ENCODE assay signal across 8 cellular contexts in the genomic region with DNA sequence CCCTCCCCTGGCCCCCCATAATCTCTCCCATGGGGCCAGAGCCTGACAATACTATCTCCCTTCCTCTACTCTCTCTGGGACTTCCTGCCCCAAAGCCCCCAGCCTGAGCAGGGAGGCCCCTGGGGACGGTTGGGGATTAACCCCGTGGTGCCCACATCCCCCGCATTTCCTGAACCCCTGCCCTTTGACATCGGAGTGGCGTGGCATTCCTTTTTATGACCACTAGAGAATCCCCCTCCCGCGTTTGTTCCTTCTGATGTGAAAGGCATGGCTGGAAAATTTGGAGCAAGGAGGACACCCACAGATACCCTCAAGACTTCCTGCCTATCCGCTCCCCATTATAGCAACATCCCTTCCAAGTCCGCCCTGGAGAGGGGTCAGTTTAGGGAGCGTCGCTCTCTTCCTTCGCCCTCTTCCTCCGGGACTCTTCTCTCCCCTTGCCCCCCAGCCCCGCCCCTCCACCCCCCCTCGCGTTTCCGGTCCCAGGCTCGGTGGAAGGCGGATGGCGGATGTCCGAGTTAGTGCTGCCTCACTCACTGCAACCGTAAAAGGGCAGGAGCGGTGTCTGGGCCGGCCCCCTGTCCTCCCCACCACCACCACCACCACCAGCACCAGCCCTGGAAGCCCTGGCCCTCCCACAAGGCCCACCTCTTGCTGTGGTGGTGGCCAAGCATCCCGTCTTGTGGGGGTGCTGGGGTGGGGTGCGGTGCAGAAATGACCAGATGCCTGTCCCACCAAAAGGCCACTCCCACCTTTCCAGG. TPM values are rescaled to one million over a fixed set of nuclear protein-coding genes. Genes with fewer than 3 reads are reported as not detected.
DNase-seq lines count a peak whose midpoint lies in the region; ATAC-seq and TF ChIP-seq lines count a peak whose summit lies in the region.

No MANE protein-coding gene starts in this region.

- H3K27ac Mint-ChIP-seq in activated CD4-positive, alpha-beta T cell treated with anti-CD3 and anti-CD28 coated beads, Interleukin-2, amount 10 ng/mL, durations not matched to agents 24 days and 14 days, result peak overlapping the region; percentile 84
- peak overlapping the region; percentile 77 to 92 (median 89) for H3K27ac Mint-ChIP-seq in nephron

- H3K9me3 Mint-ChIP-seq in activated CD4-positive, alpha-beta T cell treated with anti-CD3 and anti-CD28 coated beads, Interleukin-2, amount 10 ng/mL, durations not matched to agents 24 days and 14 days, result no peaks in the 10 kb centered on the region
- H3K9me3 Mint-ChIP-seq in nephron, result no peaks in the 10 kb centered on the region

- H3K36me3 Mint-ChIP-seq in activated CD4-positive, alpha-beta T cell treated with anti-CD3 and anti-CD28 coated beads, Interleukin-2, amount 10 ng/mL, durations not matched to agents 24 days and 14 days (ENCODE audit: low read depth), result peaks cover 37% of the 10 kb centered on the region
- H3K36me3 Mint-ChIP-seq in nephron (ENCODE audit: low read depth), result no peaks in the 10 kb centered on the region

- TF ChIP-seq CTCF in nephron (IDR thresholded peaks at IDR 0.05; ENCODE audit: unreplicated experiment in 3 of 3), result no peak

- peaks cover 47% of the 10 kb centered on the region for H3K4me1 Mint-ChIP-seq in activated CD4-positive, alpha-beta T cell treated with anti-CD3 and anti-CD28 coated beads, Interleukin-2, amount 10 ng/mL, durations not matched to agents 24 days and 14 days
- H3K4me1 Mint-ChIP-seq in nephron, result peaks cover 21% of the 10 kb centered on the region

- intact Hi-C loops in activated CD4-positive, alpha-beta T cell treated with anti-CD3 and anti-CD28 coated beads, Interleukin-2, amount 10 ng/mL, durations not matched to agents 24 days and 14 days (cut with micrococcal nuclease), result no loop called here

- peak; percentile 84 for DNase-seq in activated CD4-positive, alpha-beta T cell treated with anti-CD3 and anti-CD28 coated beads, Interleukin-2, amount 10 ng/mL, durations not matched to agents 24 days and 14 days
- DNase-seq in activated CD4-positive, alpha-beta T cell treated with anti-CD3 and anti-CD28 coated beads, Interleukin-2, amount 50 U/mL, for 4 hours, result no peak
- DNase-seq in LHCN-M2 (ENCODE audit: low read depth) (peak; percentile 55), fibroblast of peridontal ligament (ENCODE audit: extremely low read depth) (peak; percentile 41)
- peak; percentile 54 to 64 for DNase-seq in activated CD4-positive, alpha-beta T cell treated with anti-CD3 and anti-CD28 coated beads, Interleukin-2, amount 50 U/mL, for 48 hours

- H3K27me3 Mint-ChIP-seq in activated CD4-positive, alpha-beta T cell treated with anti-CD3 and anti-CD28 coated beads, Interleukin-2, amount 10 ng/mL, durations not matched to agents 24 days and 14 days, result no peaks in the 10 kb centered on the region
- H3K27me3 Mint-ChIP-seq in nephron (ENCODE audit: low read depth), result peaks cover 3% of the 10 kb centered on the region

- peak overlapping the region; percentile 92 for H3K4me3 Mint-ChIP-seq in activated CD4-positive, alpha-beta T cell treated with anti-CD3 and anti-CD28 coated beads, Interleukin-2, amount 10 ng/mL, durations not matched to agents 24 days and 14 days
- peak overlapping the region; percentile 92 to 97 (median 96) for H3K4me3 Mint-ChIP-seq in nephron

- ATAC-seq in HG03469 (IDR thresholded peaks at IDR 0.05; ENCODE audit: unreplicated experiment) (no peak), HG03354 (IDR thresholded peaks at IDR 0.05; ENCODE audit: poor library complexity, severe bottlenecking, unreplicated experiment) (no peak)

RNA-seq across cellular contexts. Expression of a gene that starts 1.8 kb away (rescaled TPM):
- total RNA-seq in activated CD4-positive, alpha-beta T cell treated with anti-CD3 and anti-CD28 coated beads, Interleukin-2, amount 10 ng/mL, durations not matched to agents 24 days and 14 days, result 215 and 219 TPM in 2 replicates
- total RNA-seq in LHCN-M2 (2014; rRNA removed), result 102 and 127 TPM in 2 replicates
- 73.3 TPM for polyA plus RNA-seq in LHCN-M2 (2012)

RNA-seq across cellular contexts. Expression of a gene that starts 10.9 kb away (rescaled TPM):
- total RNA-seq in activated CD4-positive, alpha-beta T cell treated with anti-CD3 and anti-CD28 coated beads, Interleukin-2, amount 10 ng/mL, durations not matched to agents 24 days and 14 days, result 1.3 and 1.9 TPM in 2 replicates
- 1.7 and 2.4 TPM in 2 replicates for total RNA-seq in LHCN-M2 (2014; rRNA removed)
- 0.95 TPM for polyA plus RNA-seq in LHCN-M2 (2012)

RNA-seq across cellular contexts. Expression of a gene that starts 12.3 kb away (rescaled TPM):
- total RNA-seq in activated CD4-positive, alpha-beta T cell treated with anti-CD3 and anti-CD28 coated beads, Interleukin-2, amount 10 ng/mL, durations not matched to agents 24 days and 14 days, result 2.6 and 2.8 TPM in 2 replicates
- 22.9 and 39.7 TPM in 2 replicates for total RNA-seq in LHCN-M2 (2014; rRNA removed)
- 39.6 TPM for polyA plus RNA-seq in LHCN-M2 (2012)

RNA-seq across cellular contexts. Expression of a gene that starts 41.3 kb away (rescaled TPM):
- 11.3 TPM in 2 replicates for total RNA-seq in activated CD4-positive, alpha-beta T cell treated with anti-CD3 and anti-CD28 coated beads, Interleukin-2, amount 10 ng/mL, durations not matched to agents 24 days and 14 days
- 0.32 and 0.34 TPM in 2 replicates for total RNA-seq in LHCN-M2 (2014; rRNA removed)
- polyA plus RNA-seq in LHCN-M2 (2012), result 0.24 TPM

Comparison
In these comparisons a context has a peak if more than half of its experiments do, and no peak if none do; other contexts are left out.
1. DNase-seq: peak in activated CD4-positive, alpha-beta T cell treated with anti-CD3 and anti-CD28 coated beads, Interleukin-2, amount 10 ng/mL, durations not matched to agents 24 days and 14 days (single experiment), LHCN-M2 (single experiment), activated CD4-positive, alpha-beta T cell treated with anti-CD3 and anti-CD28 coated beads, Interleukin-2, amount 50 U/mL, for 48 hours (2 of 2) and fibroblast of peridontal ligament (single experiment); none in activated CD4-positive, alpha-beta T cell treated with anti-CD3 and anti-CD28 coated beads, Interleukin-2, amount 50 U/mL, for 4 hours (0 of 2).